ENCODE assay signal across 1 cellular context in the genomic region with DNA sequence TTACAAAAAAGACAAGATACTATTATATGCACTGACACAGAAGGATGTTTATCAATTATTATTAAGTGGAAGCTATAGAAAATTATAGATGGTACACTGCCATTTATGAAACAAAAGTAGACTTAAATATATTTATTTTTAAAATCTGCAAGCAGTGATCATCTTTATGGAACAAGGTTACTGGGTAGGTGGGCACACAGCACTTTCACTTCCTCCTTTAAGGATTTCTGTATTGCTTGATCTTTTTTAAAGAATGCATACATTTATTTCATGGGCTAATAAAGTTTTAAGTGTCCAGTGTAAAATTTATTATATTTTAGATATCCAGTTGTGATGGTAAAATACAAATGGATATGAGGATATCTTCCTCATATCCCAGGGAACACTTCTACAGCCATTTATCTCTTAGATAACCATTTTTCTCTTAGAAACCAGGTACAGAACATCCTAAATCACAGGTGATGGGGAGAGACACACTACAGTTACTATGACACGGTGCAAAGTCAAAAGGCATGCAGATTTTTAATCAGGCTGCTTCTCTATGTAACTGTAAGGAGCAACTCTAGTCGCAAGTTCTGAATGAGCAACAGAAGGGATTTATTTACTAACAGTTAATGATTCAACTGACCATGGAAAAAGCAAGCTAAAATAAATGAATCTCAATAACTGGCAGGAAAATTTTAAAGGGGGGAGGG.
TF ChIP-seq lines count a peak whose summit lies in the region.

No MANE protein-coding gene starts in this region.

TF ChIP-seq in GM12878, 131 proteins besides CTCF, POLR2A, EP300 and RAD21:
- TF ChIP-seq SPI1 (IDR thresholded peaks at IDR 0.05; ENCODE audit: borderline replicate concordance, insufficient read depth, low read depth, low read length) = peak; percentile 86
- no peak for TF ChIP-seq SUZ12 (IDR thresholded peaks at IDR 0.05; ENCODE audit: unreplicated experiment)
- TF ChIP-seq NFIC (IDR thresholded peaks at IDR 0.05; ENCODE audit: low read depth, low read length) = 0 out of 2 replicates have a peak, but pooled peaks have one; percentile 11
- TF ChIP-seq, protein P1, sequence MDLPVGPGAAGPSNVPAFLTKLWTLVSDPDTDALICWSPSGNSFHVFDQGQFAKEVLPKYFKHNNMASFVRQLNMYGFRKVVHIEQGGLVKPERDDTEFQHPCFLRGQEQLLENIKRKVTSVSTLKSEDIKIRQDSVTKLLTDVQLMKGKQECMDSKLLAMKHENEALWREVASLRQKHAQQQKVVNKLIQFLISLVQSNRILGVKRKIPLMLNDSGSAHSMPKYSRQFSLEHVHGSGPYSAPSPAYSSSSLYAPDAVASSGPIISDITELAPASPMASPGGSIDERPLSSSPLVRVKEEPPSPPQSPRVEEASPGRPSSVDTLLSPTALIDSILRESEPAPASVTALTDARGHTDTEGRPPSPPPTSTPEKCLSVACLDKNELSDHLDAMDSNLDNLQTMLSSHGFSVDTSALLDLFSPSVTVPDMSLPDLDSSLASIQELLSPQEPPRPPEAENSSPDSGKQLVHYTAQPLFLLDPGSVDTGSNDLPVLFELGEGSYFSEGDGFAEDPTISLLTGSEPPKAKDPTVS (IDR thresholded peaks at IDR 0.05; ENCODE audit: low read depth, low read length) = no peak
- TF ChIP-seq, protein P2, sequence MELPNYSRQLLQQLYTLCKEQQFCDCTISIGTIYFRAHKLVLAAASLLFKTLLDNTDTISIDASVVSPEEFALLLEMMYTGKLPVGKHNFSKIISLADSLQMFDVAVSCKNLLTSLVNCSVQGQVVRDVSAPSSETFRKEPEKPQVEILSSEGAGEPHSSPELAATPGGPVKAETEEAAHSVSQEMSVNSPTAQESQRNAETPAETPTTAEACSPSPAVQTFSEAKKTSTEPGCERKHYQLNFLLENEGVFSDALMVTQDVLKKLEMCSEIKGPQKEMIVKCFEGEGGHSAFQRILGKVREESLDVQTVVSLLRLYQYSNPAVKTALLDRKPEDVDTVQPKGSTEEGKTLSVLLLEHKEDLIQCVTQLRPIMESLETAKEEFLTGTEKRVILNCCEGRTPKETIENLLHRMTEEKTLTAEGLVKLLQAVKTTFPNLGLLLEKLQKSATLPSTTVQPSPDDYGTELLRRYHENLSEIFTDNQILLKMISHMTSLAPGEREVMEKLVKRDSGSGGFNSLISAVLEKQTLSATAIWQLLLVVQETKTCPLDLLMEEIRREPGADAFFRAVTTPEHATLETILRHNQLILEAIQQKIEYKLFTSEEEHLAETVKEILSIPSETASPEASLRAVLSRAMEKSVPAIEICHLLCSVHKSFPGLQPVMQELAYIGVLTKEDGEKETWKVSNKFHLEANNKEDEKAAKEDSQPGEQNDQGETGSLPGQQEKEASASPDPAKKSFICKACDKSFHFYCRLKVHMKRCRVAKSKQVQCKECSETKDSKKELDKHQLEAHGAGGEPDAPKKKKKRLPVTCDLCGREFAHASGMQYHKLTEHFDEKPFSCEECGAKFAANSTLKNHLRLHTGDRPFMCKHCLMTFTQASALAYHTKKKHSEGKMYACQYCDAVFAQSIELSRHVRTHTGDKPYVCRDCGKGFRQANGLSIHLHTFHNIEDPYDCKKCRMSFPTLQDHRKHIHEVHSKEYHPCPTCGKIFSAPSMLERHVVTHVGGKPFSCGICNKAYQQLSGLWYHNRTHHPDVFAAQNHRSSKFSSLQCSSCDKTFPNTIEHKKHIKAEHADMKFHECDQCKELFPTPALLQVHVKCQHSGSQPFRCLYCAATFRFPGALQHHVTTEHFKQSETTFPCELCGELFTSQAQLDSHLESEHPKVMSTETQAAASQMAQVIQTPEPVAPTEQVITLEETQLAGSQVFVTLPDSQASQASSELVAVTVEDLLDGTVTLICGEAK (IDR thresholded peaks at IDR 0.05; ENCODE audit: borderline replicate concordance) = peak; percentile 82; the same call in 1 of the 2 replicates
- TF ChIP-seq, protein P3, sequence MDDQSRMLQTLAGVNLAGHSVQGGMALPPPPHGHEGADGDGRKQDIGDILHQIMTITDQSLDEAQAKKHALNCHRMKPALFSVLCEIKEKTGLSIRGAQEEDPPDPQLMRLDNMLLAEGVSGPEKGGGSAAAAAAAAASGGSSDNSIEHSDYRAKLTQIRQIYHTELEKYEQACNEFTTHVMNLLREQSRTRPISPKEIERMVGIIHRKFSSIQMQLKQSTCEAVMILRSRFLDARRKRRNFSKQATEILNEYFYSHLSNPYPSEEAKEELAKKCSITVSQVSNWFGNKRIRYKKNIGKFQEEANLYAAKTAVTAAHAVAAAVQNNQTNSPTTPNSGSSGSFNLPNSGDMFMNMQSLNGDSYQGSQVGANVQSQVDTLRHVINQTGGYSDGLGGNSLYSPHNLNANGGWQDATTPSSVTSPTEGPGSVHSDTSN (IDR thresholded peaks at IDR 0.05; ENCODE audit: insufficient replicate concordance, low read depth, low read length) = no peak
- TF ChIP-seq, protein P4, sequence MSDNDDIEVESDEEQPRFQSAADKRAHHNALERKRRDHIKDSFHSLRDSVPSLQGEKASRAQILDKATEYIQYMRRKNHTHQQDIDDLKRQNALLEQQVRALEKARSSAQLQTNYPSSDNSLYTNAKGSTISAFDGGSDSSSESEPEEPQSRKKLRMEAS (IDR thresholded peaks at IDR 0.05; ENCODE audit: low read depth, low read length) = no peak
- no peak for TF ChIP-seq NFYA (IDR thresholded peaks at IDR 0.05; ENCODE audit: borderline replicate concordance, low read depth, low read length)
- no peak for TF ChIP-seq KDM1A (IDR thresholded peaks at IDR 0.05; ENCODE audit: borderline replicate concordance)
- TF ChIP-seq SUPT20H (IDR thresholded peaks at IDR 0.05; ENCODE audit: borderline replicate concordance, control insufficient read depth, low read depth, low read length) = no peak
TF ChIP-seq in GM12878: peak in this region for 3.
